ENCODE assay signal across 9 cellular contexts in the genomic region with DNA sequence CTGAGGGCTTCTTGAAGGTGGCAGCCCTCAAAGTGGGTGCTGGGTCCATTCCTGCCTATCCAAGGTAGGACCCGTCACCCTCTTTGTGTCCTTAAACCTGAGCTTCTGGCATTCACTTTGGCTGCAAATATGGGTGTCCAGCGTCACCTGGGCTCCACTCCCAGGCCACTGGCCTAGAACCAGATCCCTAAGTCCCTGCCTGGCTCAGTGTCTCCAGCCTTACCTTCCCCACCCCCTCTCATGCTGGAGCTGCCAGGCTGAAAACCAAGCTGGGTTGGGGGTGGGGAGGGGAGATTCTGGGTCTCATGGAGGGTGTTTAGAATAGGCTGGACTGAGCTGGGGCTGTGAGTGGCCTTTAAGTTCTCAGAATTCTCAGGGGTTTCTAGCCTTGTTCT. TPM values are rescaled to one million over a fixed set of nuclear protein-coding genes. Genes with fewer than 3 reads are reported as not detected.
A peak's percentile ranks its signal among the peaks of the same experiment; 100 is the strongest.
DNase-seq lines count a peak whose midpoint lies in the region; ATAC-seq and TF ChIP-seq lines count a peak whose summit lies in the region.
"Had no signal": no experiment of that assay in that cellular context is flagged by ENCODE, and none has a peak within 500 bp of the region (broad histone marks: within the 10 kb centered on the region; RNA-seq: fewer than 3 reads in every experiment).

No MANE protein-coding gene starts in this region.

- H3K4me1 Mint-ChIP-seq in activated T-cell treated with anti-CD3 and anti-CD28 coated beads, Interleukin-2, amount 50 U/mL, for 72 hours (ENCODE audit: low read depth) = peaks cover 59% of the 10 kb centered on the region
- peaks cover 51% of the 10 kb centered on the region for H3K4me1 Mint-ChIP-seq in activated CD8-positive, alpha-beta T cell treated with anti-CD3 and anti-CD28 coated beads for 36 hours (ENCODE audit: low read depth)

- ATAC-seq in activated T-cell treated with anti-CD3 and anti-CD28 coated beads, Interleukin-2, amount 50 U/mL, for 72 hours (replicated peaks in 1 of 2) = no peak
- ATAC-seq in activated CD8-positive, alpha-beta T cell treated with anti-CD3 and anti-CD28 coated beads for 36 hours = no peak

- H3K36me3 Mint-ChIP-seq in activated T-cell treated with anti-CD3 and anti-CD28 coated beads, Interleukin-2, amount 50 U/mL, for 72 hours (ENCODE audit: insufficient read depth in 2 of 2) = peaks cover 4 to 6% of the 10 kb centered on the region in 2 donors
- peaks cover 13% of the 10 kb centered on the region for H3K36me3 Mint-ChIP-seq in activated CD8-positive, alpha-beta T cell treated with anti-CD3 and anti-CD28 coated beads for 36 hours (ENCODE audit: low read depth)

- DNase-seq in activated T-cell treated with anti-CD3 and anti-CD28 coated beads, Interleukin-2, amount 50 U/mL, for 72 hours = no peak
- DNase-seq in activated T-cell treated with anti-CD3 and anti-CD28 coated beads, Interleukin-2, amount 50 U/mL, for 48 hours = no peak
- no peak for DNase-seq in activated CD8-positive, alpha-beta T cell treated with anti-CD3 and anti-CD28 coated beads for 36 hours
- DNase-seq in hepatic stellate cell (ENCODE audit: low spot score) = peak; percentile 9
- peak; percentile 64 for DNase-seq in stomach
- DNase-seq in NCI-H1436 treated with DMSO at 0.1 percent for 48 hours (lab: John Stamatoyannopoulos, UW) = no peak
- DNase-seq in NCI-H2227 (lab: John Stamatoyannopoulos, UW; ENCODE audit: unreplicated experiment) = no peak
- no peak for DNase-seq in T1000 (lab: John Stamatoyannopoulos, UW)
- DNase-seq: NCI-H1930 had no signal

- H3K27ac Mint-ChIP-seq in activated T-cell treated with anti-CD3 and anti-CD28 coated beads, Interleukin-2, amount 50 U/mL, for 72 hours = no peak overlapping the region
- peak overlapping the region; percentile 34 for H3K27ac Mint-ChIP-seq in activated CD8-positive, alpha-beta T cell treated with anti-CD3 and anti-CD28 coated beads for 36 hours

- POLR2A ChIA-PET in activated CD8-positive, alpha-beta T cell treated with anti-CD3 and anti-CD28 coated beads for 36 hours (lab: Charles Lee) = interaction anchor here (1.0 to 2.4 kb wide), 4 partner anchors 12 to 46 kb away, joined by 3 to 9 read pairs (median 4); a partner anchor contains a TSS

- no peaks in the 10 kb centered on the region for H3K9me3 Mint-ChIP-seq in activated T-cell treated with anti-CD3 and anti-CD28 coated beads, Interleukin-2, amount 50 U/mL, for 72 hours
- H3K9me3 Mint-ChIP-seq in activated CD8-positive, alpha-beta T cell treated with anti-CD3 and anti-CD28 coated beads for 36 hours = peaks cover 1% of the 10 kb centered on the region

- H3K27me3 Mint-ChIP-seq in activated T-cell treated with anti-CD3 and anti-CD28 coated beads, Interleukin-2, amount 50 U/mL, for 72 hours (ENCODE audit: low read depth) = peaks cover 34% of the 10 kb centered on the region
- peaks cover 30% of the 10 kb centered on the region for H3K27me3 Mint-ChIP-seq in activated CD8-positive, alpha-beta T cell treated with anti-CD3 and anti-CD28 coated beads for 36 hours

- H3K27me3 ChIP-seq in stomach = peaks cover 0 to 25% (median 0%) of the 10 kb centered on the region in 3 donors

- peak overlapping the region; percentile 81 to 88 (median 85) for H3K27ac ChIP-seq in stomach

- H3K36me3 ChIP-seq in stomach = no peaks in the 10 kb centered on the region

- H3K4me3 Mint-ChIP-seq in activated T-cell treated with anti-CD3 and anti-CD28 coated beads, Interleukin-2, amount 50 U/mL, for 72 hours = peak overlapping the region; percentile 32 to 64
- H3K4me3 Mint-ChIP-seq in activated CD8-positive, alpha-beta T cell treated with anti-CD3 and anti-CD28 coated beads for 36 hours = peak overlapping the region; percentile 38

- TF ChIP-seq EP300 in stomach (IDR thresholded peaks at IDR 0.05) = no peak

- WGBS in stomach, 5 donors = 21 to 51% (median 31%) methylated on average over 2 of the region's 2 CpGs

- TF ChIP-seq POLR2A in stomach (IDR thresholded peaks at IDR 0.05) = no peak

- no peak for TF ChIP-seq CTCF in activated CD8-positive, alpha-beta T cell treated with anti-CD3 and anti-CD28 coated beads for 36 hours (IDR thresholded peaks at IDR 0.05)
- TF ChIP-seq CTCF in stomach (IDR thresholded peaks at IDR 0.05) = no peak

- H3K4me3 ChIP-seq in stomach = peak overlapping the region; percentile 64 to 72 (median 70)

- H3K9me3 ChIP-seq in stomach = no peaks in the 10 kb centered on the region

- CTCF ChIA-PET in activated CD8-positive, alpha-beta T cell treated with anti-CD3 and anti-CD28 coated beads for 36 hours (lab: Charles Lee) = interaction anchor here (0.7 to 22.7 kb wide), 2 partner anchors 12 to 23 kb away, joined by 3 to 587 read pairs; a partner anchor contains a TSS

- peaks cover 25 to 37% (median 31%) of the 10 kb centered on the region in 4 donors for H3K4me1 ChIP-seq in stomach

- intact Hi-C loops in activated CD8-positive, alpha-beta T cell treated with anti-CD3 and anti-CD28 coated beads for 36 hours (cut with micrococcal nuclease) = no loop called here
- intact Hi-C loops in stomach (cut with DNase I; ENCODE audit: low total_unique reads) = no loop called here

RNA-seq across cellular contexts. Expression of a gene that starts 12.4 kb away (rescaled TPM):
- total RNA-seq in activated T-cell treated with anti-CD3 and anti-CD28 coated beads, Interleukin-2, amount 50 U/mL, for 72 hours = 10 to 100 TPM; 21.8 to 36.8 TPM
- total RNA-seq in activated CD8-positive, alpha-beta T cell treated with anti-CD3 and anti-CD28 coated beads for 36 hours = 10 to 100 TPM; 24.6 to 25.5 TPM
- total RNA-seq in stomach = 10 to 100 TPM in 2 of 5 donors, 1 to 10 TPM in 3; 2.3 to 30.7 (median 8.9) TPM
- polyA plus RNA-seq in stomach = 10 to 100 TPM in 2 of 3 donors, 1 to 10 TPM in 1; 5.0 to 12.9 (median 11.0) TPM

RNA-seq across cellular contexts. Expression of a gene that starts 29.4 kb away (rescaled TPM):
- total RNA-seq in activated T-cell treated with anti-CD3 and anti-CD28 coated beads, Interleukin-2, amount 50 U/mL, for 72 hours = 100 to 1,000 TPM; 128 to 137 TPM
- 100 to 1,000 TPM; 236 to 238 TPM for total RNA-seq in activated CD8-positive, alpha-beta T cell treated with anti-CD3 and anti-CD28 coated beads for 36 hours
- total RNA-seq in stomach = 100 to 1,000 TPM in 4 of 5 donors, 10 to 100 TPM in 1; 84.3 to 390 (median 174) TPM
- 100 to 1,000 TPM; 145 to 179 (median 164) TPM for polyA plus RNA-seq in stomach

RNA-seq across cellular contexts. Expression of a gene that starts 52.4 kb away (rescaled TPM):
- total RNA-seq in activated T-cell treated with anti-CD3 and anti-CD28 coated beads, Interleukin-2, amount 50 U/mL, for 72 hours = 100 to 1,000 TPM; 174 to 222 TPM
- 100 to 1,000 TPM; 143 TPM for total RNA-seq in activated CD8-positive, alpha-beta T cell treated with anti-CD3 and anti-CD28 coated beads for 36 hours
- total RNA-seq in stomach = 100 to 1,000 TPM in 4 of 5 donors, 10 to 100 TPM in 1; 45.2 to 365 (median 314) TPM
- polyA plus RNA-seq in stomach = 100 to 1,000 TPM in 2 of 3 donors, 10 to 100 TPM in 1; 88.8 to 144 (median 107) TPM

Comparison
In these comparisons a context has a peak if more than half of its experiments do, and no peak if none do; other contexts are left out.
1. DNase-seq: peak in hepatic stellate cell (single experiment) and stomach (single experiment); none in activated T-cell treated with anti-CD3 and anti-CD28 coated beads, Interleukin-2, amount 50 U/mL, for 72 hours (0 of 2), activated T-cell treated with anti-CD3 and anti-CD28 coated beads, Interleukin-2, amount 50 U/mL, for 48 hours (0 of 2), activated CD8-positive, alpha-beta T cell treated with anti-CD3 and anti-CD28 coated beads for 36 hours (single experiment), NCI-H1436 treated with DMSO at 0.1 percent for 48 hours (single experiment), NCI-H2227 (single experiment) and T1000 (single experiment).